ENCODE assay signal across 14 cellular contexts in the genomic region with DNA sequence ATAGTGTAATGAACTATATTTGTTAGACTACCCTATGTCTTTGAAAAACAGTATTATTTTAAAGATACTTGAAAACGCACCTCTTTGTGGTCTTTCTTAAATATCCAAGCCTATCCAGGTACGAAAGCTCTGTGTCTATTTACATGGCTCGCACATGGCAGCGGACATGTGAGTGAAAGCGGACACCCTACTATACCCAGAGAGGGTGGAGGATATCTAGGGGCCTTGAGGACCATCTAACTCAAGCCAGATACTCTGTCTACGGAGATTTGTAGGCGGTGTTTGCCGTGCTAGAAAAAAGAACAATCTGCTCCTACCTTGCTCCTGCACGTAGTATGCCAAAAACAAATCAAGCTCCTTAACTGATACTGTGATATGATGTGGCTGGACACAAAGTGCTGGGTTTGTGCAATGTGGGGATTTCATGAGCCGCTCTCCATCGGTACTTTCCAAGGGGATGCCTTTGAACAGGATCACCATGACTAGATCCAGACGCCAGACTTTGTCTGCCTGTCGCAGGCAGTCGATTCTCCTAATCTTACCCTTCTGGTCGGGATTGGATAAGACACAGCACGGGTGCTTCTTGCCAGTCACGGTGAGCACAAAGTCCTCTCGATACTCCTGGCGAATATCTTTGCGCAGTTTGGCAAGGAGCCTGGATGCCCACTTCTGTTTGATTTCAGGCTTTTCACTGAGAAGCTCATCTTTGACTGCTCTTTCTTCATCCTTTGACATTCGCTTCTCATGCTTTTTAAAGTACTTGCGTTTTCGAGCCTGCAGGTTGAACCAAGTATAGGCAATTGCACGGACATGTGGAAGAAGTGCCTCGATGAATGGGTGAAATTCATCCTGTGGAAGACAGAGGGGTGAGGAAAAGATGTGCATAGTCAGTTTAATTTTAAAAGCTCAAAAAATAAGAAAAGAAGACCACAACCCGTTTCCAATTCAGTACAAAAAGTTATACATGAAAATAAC. TPM values are rescaled to one million over a fixed set of nuclear protein-coding genes. Genes with fewer than 3 reads are reported as not detected.
DNase-seq lines count a peak whose midpoint lies in the region; ATAC-seq and TF ChIP-seq lines count a peak whose summit lies in the region.
"Had no signal": no experiment of that assay in that cellular context is flagged by ENCODE, and none has a peak within 500 bp of the region (broad histone marks: within the 10 kb centered on the region; RNA-seq: fewer than 3 reads in every experiment).

No MANE protein-coding gene starts in this region.

- no peak overlapping the region for H2AK9ac ChIP-seq in IMR-90 (replicated peaks; ENCODE audit: low read depth, low read length, poor library complexity)

- H4K91ac ChIP-seq in IMR-90 (ENCODE audit: insufficient read depth, low read depth, low read length), result no peak overlapping the region

- no peak overlapping the region for H4K5ac ChIP-seq in IMR-90 (ENCODE audit: low read depth, low read length)

- TF ChIP-seq CTCF in IMR-90 (conservative IDR thresholded peaks at IDR 0.05; ENCODE audit: low read depth, low read length) (no peak), breast epithelium (IDR thresholded peaks at IDR 0.05) (peak in 1 of 3 donors; percentile 20), spleen (IDR thresholded peaks at IDR 0.05 in 8 of 11, conservative IDR thresholded peaks at IDR 0.05 in 3 of 11) (no peak)

- H4K8ac ChIP-seq in IMR-90 (ENCODE audit: low read depth in 2 of 2, low read length in 2 of 2), result no peak overlapping the region

- no peak overlapping the region for H3K56ac ChIP-seq in IMR-90 (ENCODE audit: extremely low read depth, insufficient read depth, low read length)

- no peak for TF ChIP-seq POLR2A in IMR-90 (IDR thresholded peaks at IDR 0.05; ENCODE audit: low read depth, low read length)
- no peak for TF ChIP-seq POLR2A in breast epithelium (IDR thresholded peaks at IDR 0.05)
- no peak for TF ChIP-seq POLR2A in spleen (IDR thresholded peaks at IDR 0.05)

- no peaks in the 10 kb centered on the region for H3K9me3 ChIP-seq in IMR-90 (ENCODE audit: control insufficient read depth, insufficient read depth, low read length)
- H3K9me3 ChIP-seq in breast epithelium, result no peaks in the 10 kb centered on the region
- H3K9me3 ChIP-seq in right cardiac atrium (ENCODE audit: control insufficient read depth, low read length), result no peaks in the 10 kb centered on the region
- no peaks in the 10 kb centered on the region for H3K9me3 ChIP-seq in skeletal muscle tissue (ENCODE audit: control insufficient read depth in 3 of 3, low read length in 3 of 3)
- H3K9me3 ChIP-seq in spleen, result no peaks in the 10 kb centered on the region
- H3K9me3 ChIP-seq: HAP-1 had no signal

- H3K9ac ChIP-seq in IMR-90 (ENCODE audit: low read depth, low read length) (no peak overlapping the region), skeletal muscle tissue (ENCODE audit: low read depth in 1 of 3, low read length in 3 of 3) (peak overlapping the region; percentile 64 to 73 (median 71))

- H3K4me3 ChIP-seq in IMR-90 (ENCODE audit: insufficient read depth, low read depth, low read length) (no peak overlapping the region), breast epithelium (peak overlapping the region in 2 of 3 donors; percentile 79 to 83), right cardiac atrium (ENCODE audit: low read length) (peak overlapping the region; percentile 51), skeletal muscle tissue (ENCODE audit: low read length in 3 of 3) (peak overlapping the region; percentile 59 to 86 (median 61)), spleen (no peak overlapping the region)
- H3K4me3 ChIP-seq: HAP-1 had no signal

- DNase-seq in IMR-90 (peak; percentile 3), breast epithelium (ENCODE audit: low spot score in 2 of 2) (no peak), right cardiac atrium (peak in 2 of 3 donors; percentile 33 to 46), hippocampal formation (lab: John Stamatoyannopoulos, UW) (no peak), HuH-7.5 (ENCODE audit: low spot score) (no peak), GDM1 (lab: John Stamatoyannopoulos, UW) (no peak), spleen (no peak)
- DNase-seq: activated CD4-positive, alpha-beta T cell treated with anti-CD3 and anti-CD28 coated beads, Interleukin-2, amount 50 U/mL, for 1 hour; aorta; stimulated activated CD4-positive, alpha-beta T cell treated with anti-CD3 and anti-CD28 coated beads, Interleukin-4, amount 100 ng/mL, for 24 hours; T-helper 17 cell had no signal

- no peak overlapping the region for H2BK15ac ChIP-seq in IMR-90 (ENCODE audit: low read depth, low read length)

- intact Hi-C loops in IMR-90 (cut with micrococcal nuclease), result no loop called here
- intact Hi-C loops in breast epithelium (cut with DNase I; ENCODE audit: low total_unique reads), result loop anchor here (5.0 kb wide), 1 partner anchor 110 kb away; no protein-coding TSS in a partner anchor
- intact Hi-C loops in right cardiac atrium (cut with DNase I), result loop anchor here in 1 of 4 donors (10.0 kb wide), 1 partner anchor 102 kb away; no protein-coding TSS in a partner anchor
- intact Hi-C loops in spleen (cut with DNase I; ENCODE audit: low total_unique reads), result no loop called here

- no TSS peak for BruUV-seq in IMR-90 (replicated peaks; lab: Mats Ljungman, UMichigan)

- in situ Hi-C loops in IMR-90 (cut with MboI; ENCODE audit: low sequenced_read_pairs), result no loop called here

- dilution Hi-C loops in IMR-90 (cut with HindIII; ENCODE audit: low sequenced_read_pairs, unreplicated experiment), result no loop called here

- no peak overlapping the region for H3K4ac ChIP-seq in IMR-90 (ENCODE audit: low read depth, low read length)

- no peaks in the 10 kb centered on the region for H3K79me1 ChIP-seq in IMR-90 (ENCODE audit: low read depth in 1 of 2, low read length in 2 of 2)

- H2BK5ac ChIP-seq in IMR-90 (ENCODE audit: low read depth, low read length, poor library complexity, severe bottlenecking), result no peak overlapping the region

- no peak for TF ChIP-seq RAD21 in IMR-90 (IDR thresholded peaks at IDR 0.05; ENCODE audit: low read length)

- CTCF ChIA-PET in IMR-90 (lab: Yijun Ruan, JAX), result interaction anchor here (0.6 kb wide), 1 partner anchor 11 kb away, joined by 3 read pairs; no protein-coding TSS in a partner anchor

- no peak overlapping the region for H3K23ac ChIP-seq in IMR-90 (ENCODE audit: low read depth, low read length)

- WGBS in IMR-90 (ENCODE audit: extremely low coverage in 2 of 2, insufficient read length in 1 of 2), 2 experiments, result 57% methylated on average over 8 of the region's 26 CpGs; no CpG with 5 or more reads in 1 of the 2 experiments
- 35% methylated on average over 26 of the region's 26 CpGs for WGBS in right cardiac atrium
- 90 to 94% (median 93%) methylated on average over 26 of the region's 26 CpGs for WGBS in spleen, 5 donors

- no peaks in the 10 kb centered on the region for H3K9me1 ChIP-seq in IMR-90 (ENCODE audit: insufficient read depth, low read length)

- H2BK20ac ChIP-seq in IMR-90 (ENCODE audit: low read depth, low read length), result no peak overlapping the region

- H3K36me3 ChIP-seq in IMR-90 (ENCODE audit: control insufficient read depth, insufficient read depth, low read length) (no peaks in the 10 kb centered on the region), breast epithelium (no peaks in the 10 kb centered on the region), skeletal muscle tissue (ENCODE audit: control insufficient read depth in 3 of 3, insufficient read depth in 3 of 3, low read length in 3 of 3) (peaks cover 0 to 6% (median 3%) of the 10 kb centered on the region in 3 donors), spleen (peaks cover 0 to 8% (median 0%) of the 10 kb centered on the region in 6 donors)

- H3K4me1 ChIP-seq in IMR-90 (ENCODE audit: control insufficient read depth, insufficient read depth, low read length), result no peaks in the 10 kb centered on the region
- peaks cover 0 to 8% of the 10 kb centered on the region in 2 donors for H3K4me1 ChIP-seq in breast epithelium
- peaks cover 11% of the 10 kb centered on the region for H3K4me1 ChIP-seq in right cardiac atrium (ENCODE audit: control insufficient read depth, insufficient read depth, low read length)
- peaks cover 33 to 56% (median 50%) of the 10 kb centered on the region in 3 donors for H3K4me1 ChIP-seq in skeletal muscle tissue (ENCODE audit: control insufficient read depth in 3 of 3, insufficient read depth in 3 of 3, low read length in 3 of 3)
- H3K4me1 ChIP-seq in spleen, result peaks cover 0 to 28% (median 12%) of the 10 kb centered on the region in 6 donors

- no peak overlapping the region for H2BK120ac ChIP-seq in IMR-90 (ENCODE audit: low read depth, low read length)

- H4K20me1 ChIP-seq in IMR-90 (ENCODE audit: insufficient read depth, low read length), result no peaks in the 10 kb centered on the region

- peaks cover 37% of the 10 kb centered on the region for H3K27me3 ChIP-seq in IMR-90 (ENCODE audit: control insufficient read depth, insufficient read depth, low read length)
- H3K27me3 ChIP-seq in breast epithelium, result no peaks in the 10 kb centered on the region
- no peaks in the 10 kb centered on the region for H3K27me3 ChIP-seq in right cardiac atrium (ENCODE audit: control insufficient read depth, insufficient read depth)
- H3K27me3 ChIP-seq in skeletal muscle tissue (ENCODE audit: control insufficient read depth in 3 of 3, insufficient read depth in 3 of 3, low read length in 3 of 3), result no peaks in the 10 kb centered on the region
- peaks cover 0 to 29% (median 0%) of the 10 kb centered on the region in 7 donors for H3K27me3 ChIP-seq in spleen (replicated peaks in 1 of 7)

- ATAC-seq in IMR-90 (ENCODE audit: low read depth) (no peak), right cardiac atrium (peak; percentile 43 to 61)
- ATAC-seq: stimulated activated memory B cell treated with anti-CD40 and anti-IgM and Interleukin-4, amounts not matched to agents 10 μg/mL and 1 μg/mL and 100 μg/mL, for 72 hours; T-helper 17 cell had no signal

- POLR2A ChIA-PET in IMR-90 (lab: Charles Lee; ENCODE audit: unreplicated experiment), result no interaction called here

- no peak overlapping the region for H2AK5ac ChIP-seq in IMR-90 (ENCODE audit: low read depth, low read length)

- H3K27ac ChIP-seq in IMR-90 (ENCODE audit: insufficient read depth, low read length) (no peak overlapping the region), breast epithelium (peak overlapping the region; percentile 39 to 96), right cardiac atrium (ENCODE audit: low read length) (peak overlapping the region; percentile 95), skeletal muscle tissue (ENCODE audit: low read depth, low read length) (peak overlapping the region; percentile 62), spleen (no peak overlapping the region)

- no peak overlapping the region for H2AFZ ChIP-seq in IMR-90 (replicated peaks; ENCODE audit: low read length, poor library complexity)

- H3K18ac ChIP-seq in IMR-90 (ENCODE audit: low read depth, low read length), result no peak overlapping the region

- no peak overlapping the region for H3K4me2 ChIP-seq in IMR-90 (ENCODE audit: low read depth, low read length)

- H3K14ac ChIP-seq in IMR-90 (replicated peaks; ENCODE audit: low read depth, low read length), result no peak overlapping the region

RNA-seq across cellular contexts. Expression of a gene that starts 7.0 kb away (rescaled TPM):
- 2.0 and 2.2 TPM in 2 replicates for total RNA-seq in IMR-90 (2012; rRNA removed)
- 1.2 and 1.4 TPM in 2 replicates for polyA plus RNA-seq in IMR-90 (2012; rRNA removed)
- polyA plus RNA-seq in IMR-90 (2012; cell fraction: cytosol; rRNA removed), result 0.55 and 0.99 TPM in 2 replicates
- 0.38 and 2.1 TPM in 2 replicates for polyA plus RNA-seq in IMR-90 (2012; cell fraction: nucleus; rRNA removed; ENCODE audit: low replicate concordance)
- total RNA-seq in breast epithelium, result 100 to 1,000 TPM in 2 of 3 donors, 10 to 100 TPM in 1; 95.2 to 237 (median 105) TPM
- total RNA-seq in right cardiac atrium, result 100 to 1,000 TPM; 125 to 143 (median 134) TPM
- polyA plus RNA-seq in right cardiac atrium, result 22.5 TPM
- total RNA-seq in skeletal muscle tissue, result 95.0 TPM
- 10 to 100 TPM; 45.1 to 96.8 (median 56.3) TPM for total RNA-seq in spleen
- 1 to 10 TPM; 3.6 to 5.6 (median 3.6) TPM for polyA plus RNA-seq in spleen

Comparison
In these comparisons a context has a peak if more than half of its experiments do, and no peak if none do; other contexts are left out.
1. DNase-seq: peak in IMR-90 (single experiment) and right cardiac atrium (2 of 3); none in breast epithelium (0 of 2), hippocampal formation (0 of 2), HuH-7.5 (single experiment), GDM1 (single experiment) and spleen (single experiment).
2. H3K27ac ChIP-seq: peak in breast epithelium (2 of 2), right cardiac atrium (single experiment) and skeletal muscle tissue (single experiment); none in IMR-90 (single experiment) and spleen (0 of 8).
3. H3K4me3 ChIP-seq: peak in breast epithelium (2 of 3), right cardiac atrium (single experiment) and skeletal muscle tissue (3 of 3); none in IMR-90 (single experiment) and spleen (0 of 8).
4. RNA of a gene that starts 7.0 kb away (total RNA-seq): 125 to 143 TPM in right cardiac atrium, 95.2 to 237 TPM in breast epithelium, 95.0 TPM in skeletal muscle tissue (single experiment) and 45.1 to 96.8 TPM in spleen; 2.0 to 2.2 TPM in IMR-90; every median in the first group is over 10 times any median in the second.